Comparison of ENCODE assay signal across 10 cellular contexts in the genomic region with DNA sequence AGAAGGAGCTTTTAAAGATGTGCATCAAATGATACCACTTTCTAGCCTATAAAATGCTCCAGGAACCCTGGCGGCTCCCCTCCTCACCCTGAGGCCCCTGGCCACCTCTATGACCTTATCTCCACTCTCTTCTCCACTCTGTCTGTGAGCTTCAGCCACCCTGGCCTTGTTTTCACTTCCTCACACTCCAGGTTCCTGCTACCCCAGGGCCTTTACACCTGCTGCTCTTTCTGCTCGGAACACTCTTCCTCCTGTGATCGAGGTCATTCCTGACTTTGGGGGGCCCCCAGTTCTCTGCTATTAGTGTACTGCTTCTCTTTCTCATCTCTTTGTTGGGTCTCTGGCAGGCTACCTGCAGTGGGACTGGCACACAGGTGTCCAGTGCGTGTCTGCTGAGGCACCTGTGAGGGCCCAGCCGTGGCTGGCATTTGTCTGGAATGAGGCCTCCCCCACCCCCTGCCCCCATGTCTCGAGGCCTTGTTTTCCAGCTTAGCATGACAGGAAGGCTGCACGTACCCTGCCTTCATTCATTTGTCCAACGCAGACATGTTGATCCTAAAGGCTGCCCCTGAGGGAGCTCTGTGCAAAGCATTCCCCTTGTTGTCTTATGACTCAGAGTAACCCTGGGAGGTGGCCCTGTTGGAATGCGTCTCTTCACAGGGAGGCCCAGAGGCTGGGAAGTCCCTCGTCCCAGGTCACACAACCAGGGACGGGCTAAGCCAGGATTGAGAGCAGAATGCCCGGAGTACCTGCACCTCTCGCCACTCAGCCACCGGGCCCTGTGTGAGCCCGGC. TPM values are rescaled to one million over a fixed set of nuclear protein-coding genes. Genes with fewer than 3 reads are reported as not detected.
DNase-seq lines count a peak whose midpoint lies in the region; ATAC-seq and TF ChIP-seq lines count a peak whose summit lies in the region.
"Had no signal": no experiment of that assay in that cellular context is flagged by ENCODE, and none has a peak within 500 bp of the region (broad histone marks: within the 10 kb centered on the region; RNA-seq: fewer than 3 reads in every experiment).

No MANE protein-coding gene starts in this region.

- H3K4me1 Mint-ChIP-seq in activated CD8-positive, alpha-beta T cell treated with anti-CD3 and anti-CD28 coated beads for 36 hours (ENCODE audit: low read depth): peaks cover 27% of the 10 kb centered on the region

- no peak for ATAC-seq in activated CD8-positive, alpha-beta T cell treated with anti-CD3 and anti-CD28 coated beads for 36 hours

- TF ChIP-seq CTCF in activated CD8-positive, alpha-beta T cell treated with anti-CD3 and anti-CD28 coated beads for 36 hours (IDR thresholded peaks at IDR 0.05): no peak
- TF ChIP-seq CTCF in tibial nerve (IDR thresholded peaks at IDR 0.05) (no peak), A673 (conservative IDR thresholded peaks at IDR 0.05; ENCODE audit: low read depth, low read length) (no peak)

- TF ChIP-seq EP300 in tibial nerve (IDR thresholded peaks at IDR 0.05): no peak

- BruUV-seq in A673 (replicated peaks; lab: Mats Ljungman, UMichigan): no TSS peak

- peak overlapping the region; percentile 25 for H3K4me3 Mint-ChIP-seq in activated CD8-positive, alpha-beta T cell treated with anti-CD3 and anti-CD28 coated beads for 36 hours

- TF ChIP-seq POLR2A in tibial nerve (IDR thresholded peaks at IDR 0.05): no peak

- 70 to 74% methylated on average over 15 of the region's 15 CpGs for WGBS in tibial nerve, 2 donors

- H3K4me3 ChIP-seq in tibial nerve (no peak overlapping the region), A673 (ENCODE audit: low read depth, low read length, poor library complexity, severe bottlenecking) (no peak overlapping the region)

- POLR2A ChIA-PET in activated CD8-positive, alpha-beta T cell treated with anti-CD3 and anti-CD28 coated beads for 36 hours (lab: Charles Lee): interaction anchor here (1.7 to 2.5 kb wide), 2 partner anchors 17 to 22 kb away, joined by 6 to 8 read pairs; partner anchors contain the start of gene ANO8
- POLR2A ChIA-PET in A673 (lab: Charles Lee; ENCODE audit: low non-redundant PET): no interaction called here

- no peaks in the 10 kb centered on the region for H3K9me3 Mint-ChIP-seq in activated CD8-positive, alpha-beta T cell treated with anti-CD3 and anti-CD28 coated beads for 36 hours

- no peaks in the 10 kb centered on the region for H3K9me3 ChIP-seq in tibial nerve
- no peaks in the 10 kb centered on the region for H3K9me3 ChIP-seq in A673 (ENCODE audit: low read depth, low read length, poor library complexity, severe bottlenecking)

- no peak overlapping the region for H3K27ac Mint-ChIP-seq in activated CD8-positive, alpha-beta T cell treated with anti-CD3 and anti-CD28 coated beads for 36 hours

- intact Hi-C loops in activated CD8-positive, alpha-beta T cell treated with anti-CD3 and anti-CD28 coated beads for 36 hours (cut with micrococcal nuclease): no loop called here
- intact Hi-C loops in A673 (cut with micrococcal nuclease; ENCODE audit: unreplicated experiment): no loop called here

- H3K27ac ChIP-seq in tibial nerve (no peak overlapping the region), A673 (ENCODE audit: low read depth, low read length, poor library complexity, severe bottlenecking) (no peak overlapping the region)

- CTCF ChIA-PET in activated CD8-positive, alpha-beta T cell treated with anti-CD3 and anti-CD28 coated beads for 36 hours (lab: Charles Lee): interaction anchor here (1.5 kb wide), 1 partner anchor 78 kb away, joined by 3 read pairs; no protein-coding TSS in a partner anchor
- CTCF ChIA-PET in A673 (lab: Charles Lee): no interaction called here

- peaks cover 0 to 46% (median 16%) of the 10 kb centered on the region in 4 donors for H3K4me1 ChIP-seq in tibial nerve
- no peaks in the 10 kb centered on the region for H3K4me1 ChIP-seq in A673 (ENCODE audit: insufficient read depth, low read length, poor library complexity, severe bottlenecking)

- no peaks in the 10 kb centered on the region for H3K27me3 Mint-ChIP-seq in activated CD8-positive, alpha-beta T cell treated with anti-CD3 and anti-CD28 coated beads for 36 hours

- H3K27me3 ChIP-seq in tibial nerve: no peaks in the 10 kb centered on the region
- H3K27me3 ChIP-seq in A673 (replicated peaks; ENCODE audit: insufficient read depth, low read depth, low read length, poor library complexity): no peaks in the 10 kb centered on the region

- DNase-seq in 8988T (peak; percentile 83), GM03348 (ENCODE audit: low spot score) (peak; percentile 40), hepatic stellate cell (ENCODE audit: low spot score) (peak; percentile 91), NCI-H1048 (lab: John Stamatoyannopoulos, UW) (no peak), tibial nerve (ENCODE audit: low spot score in 2 of 2) (no peak), NK-92 (lab: John Stamatoyannopoulos, UW; ENCODE audit: unreplicated experiment) (no peak), A673 (ENCODE audit: low spot score) (no peak)
- DNase-seq in activated CD8-positive, alpha-beta T cell treated with anti-CD3 and anti-CD28 coated beads for 36 hours: no peak
- DNase-seq: GDM1, hippocampal formation had no signal

- peaks cover 0 to 44% (median 9%) of the 10 kb centered on the region in 3 donors for H3K36me3 ChIP-seq in tibial nerve
- peaks cover 21% of the 10 kb centered on the region for H3K36me3 ChIP-seq in A673 (ENCODE audit: insufficient read depth, low read length, poor library complexity, severe bottlenecking)

- H3K36me3 Mint-ChIP-seq in activated CD8-positive, alpha-beta T cell treated with anti-CD3 and anti-CD28 coated beads for 36 hours (ENCODE audit: low read depth): peaks cover 9% of the 10 kb centered on the region

RNA-seq across cellular contexts. Expression of gene DDA1, which starts 2.3 kb away (rescaled TPM):
- 10 to 100 TPM; 25.4 to 33.2 TPM for total RNA-seq in activated CD8-positive, alpha-beta T cell treated with anti-CD3 and anti-CD28 coated beads for 36 hours
- total RNA-seq in tibial nerve: 10 to 100 TPM in 1 of 4 donors, 1 to 10 TPM in 3; 5.7 to 14.7 (median 7.8) TPM
- 67.2 and 68.5 TPM in 2 replicates for total RNA-seq in A673 (2021)

RNA-seq across cellular contexts. Expression of gene MRPL34, which starts 6.0 kb away (rescaled TPM):
- 100 to 1,000 TPM; 101 to 107 TPM for total RNA-seq in activated CD8-positive, alpha-beta T cell treated with anti-CD3 and anti-CD28 coated beads for 36 hours
- total RNA-seq in tibial nerve: 100 to 1,000 TPM; 143 to 187 (median 175) TPM
- total RNA-seq in A673 (2021): 91.8 and 93.1 TPM in 2 replicates

RNA-seq across cellular contexts. Expression of gene ABHD8, which starts 8.4 kb away (rescaled TPM):
- 1 to 10 TPM; 5.0 to 6.0 TPM for total RNA-seq in activated CD8-positive, alpha-beta T cell treated with anti-CD3 and anti-CD28 coated beads for 36 hours
- 10 to 100 TPM; 15.7 to 22.9 (median 19.9) TPM for total RNA-seq in tibial nerve
- 11.0 and 16.8 TPM in 2 replicates for total RNA-seq in A673 (2021)

RNA-seq across cellular contexts. Expression of gene ANO8, which starts 23.0 kb away (rescaled TPM):
- total RNA-seq in activated CD8-positive, alpha-beta T cell treated with anti-CD3 and anti-CD28 coated beads for 36 hours: 1 to 10 TPM; 5.4 TPM
- total RNA-seq in tibial nerve (10 to 100 TPM; 10.7 to 23.1 (median 13.3) TPM), A673 (2021) (18.6 and 22.1 TPM in 2 replicates)

RNA-seq across cellular contexts. Expression of gene GTPBP3, which starts 25.7 kb away (rescaled TPM):
- 10 to 100 TPM; 43.8 to 45.4 TPM for total RNA-seq in activated CD8-positive, alpha-beta T cell treated with anti-CD3 and anti-CD28 coated beads for 36 hours
- 10 to 100 TPM; 15.9 to 59.4 (median 28.8) TPM for total RNA-seq in tibial nerve
- 51.5 and 53.2 TPM in 2 replicates for total RNA-seq in A673 (2021)

Comparison
In these comparisons a context has a peak if more than half of its experiments do, and no peak if none do; other contexts are left out.
1. DNase-seq: peak in 8988T (single experiment), GM03348 (single experiment) and hepatic stellate cell (single experiment); none in activated CD8-positive, alpha-beta T cell treated with anti-CD3 and anti-CD28 coated beads for 36 hours (single experiment), NCI-H1048 (single experiment), tibial nerve (0 of 2), NK-92 (single experiment) and A673 (single experiment).